Comparison of ENCODE assay signal across 8 cellular contexts in the genomic region with DNA sequence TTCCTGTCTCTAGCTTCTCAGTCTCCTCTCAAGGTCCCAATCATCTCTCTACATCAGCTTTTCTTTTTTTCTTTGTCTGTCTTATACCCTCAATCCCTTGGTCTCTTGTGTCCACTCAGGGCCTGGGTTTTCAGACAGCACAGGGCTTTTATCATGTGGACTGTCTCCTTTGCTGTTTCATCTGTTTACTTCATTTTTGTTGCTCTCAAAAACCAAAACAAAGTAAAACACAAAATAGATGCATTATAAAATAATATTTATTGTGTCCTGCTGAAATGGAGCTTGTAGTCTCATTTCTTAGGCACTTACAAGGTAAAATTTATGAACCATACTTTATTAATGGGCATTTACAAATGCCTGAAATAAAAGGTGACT. TPM values are rescaled to one million over a fixed set of nuclear protein-coding genes. Genes with fewer than 3 reads are reported as not detected.
A peak's percentile ranks its signal among the peaks of the same experiment; 100 is the strongest.
DNase-seq lines count a peak whose midpoint lies in the region; ATAC-seq, FAIRE-seq and TF ChIP-seq lines count a peak whose summit lies in the region.

No MANE protein-coding gene starts in this region.

- H4K20me1 ChIP-seq in KMS-11 (ENCODE audit: insufficient read depth) (no peaks in the 10 kb centered on the region), K562 (replicated peaks; ENCODE audit: control insufficient read depth, insufficient read depth, low read length) (no peaks in the 10 kb centered on the region)

- H3K4me3 Mint-ChIP-seq in CD8-positive, alpha-beta memory T cell: peak overlapping the region; percentile 8 to 84 (median 73)
- H3K4me3 Mint-ChIP-seq in natural killer cell treated with Interleukin-12 subunit alpha and Interleukin-12 subunit beta and Interleukin-15 and Interleukin-18, amount 100 ng/mL, for 72 hours: peak overlapping the region; percentile 73

- H3K9ac ChIP-seq in KMS-11 (no peak overlapping the region), K562 (ENCODE audit: insufficient read depth in 1 of 2, low read depth in 2 of 2, low read length in 2 of 2) (peak overlapping the region; percentile 5 to 75; a peak in 3 of 4 replicates)

- H3K9me3 Mint-ChIP-seq in CD8-positive, alpha-beta memory T cell: peaks cover 0 to 8% (median 6%) of the 10 kb centered on the region in 5 donors
- H3K9me3 Mint-ChIP-seq in natural killer cell treated with Interleukin-12 subunit alpha and Interleukin-12 subunit beta and Interleukin-15 and Interleukin-18, amount 100 ng/mL, for 72 hours: peaks cover 6% of the 10 kb centered on the region

- no peak for TF ChIP-seq POLR2A in K562 (conservative IDR thresholded peaks at IDR 0.05)
- no peak for TF ChIP-seq POLR2A in uterus (IDR thresholded peaks at IDR 0.05)

- H3K27ac ChIP-seq in CD8-positive, alpha-beta memory T cell (ENCODE audit: low read depth, low read length): peak overlapping the region; percentile 82
- H3K27ac ChIP-seq in KMS-11: peak overlapping the region; percentile 8; the same call in 1 of the 2 replicates
- peak overlapping the region; percentile 93 for H3K27ac ChIP-seq in K562 (ENCODE audit: extremely low read depth, low read depth, low read length)
- no peak overlapping the region for H3K27ac ChIP-seq in uterus

- H3K4me1 ChIP-seq in CD8-positive, alpha-beta memory T cell (ENCODE audit: insufficient read depth, low read length): peaks cover 55% of the 10 kb centered on the region
- H3K4me1 ChIP-seq in KMS-11 (ENCODE audit: low read depth, poor library complexity, severe bottlenecking) (peaks cover 25% of the 10 kb centered on the region), K562 (replicated peaks in 1 of 2; ENCODE audit: control insufficient read depth in 2 of 2, insufficient read depth in 2 of 2, low read length in 2 of 2) (peaks cover 22 to 47% of the 10 kb centered on the region in 2 experiments), uterus (no peaks in the 10 kb centered on the region)

- no peaks in the 10 kb centered on the region for H3K9me3 ChIP-seq in CD8-positive, alpha-beta memory T cell (ENCODE audit: low read length)
- H3K9me3 ChIP-seq in K562 (replicated peaks; ENCODE audit: control insufficient read depth, insufficient read depth, low read depth, low read length) (peaks cover 25% of the 10 kb centered on the region), uterus (no peaks in the 10 kb centered on the region)

- peak overlapping the region; percentile 80 to 98 (median 94) for H3K27ac Mint-ChIP-seq in CD8-positive, alpha-beta memory T cell
- peak overlapping the region; percentile 87 to 98 for H3K27ac Mint-ChIP-seq in natural killer cell treated with Interleukin-12 subunit alpha and Interleukin-12 subunit beta and Interleukin-15 and Interleukin-18, amount 100 ng/mL, for 72 hours

- no TSS peak for BruUV-seq in K562 (replicated peaks; lab: Mats Ljungman, UMichigan)

- no peak for TF ChIP-seq CTCF in KMS-11 (conservative IDR thresholded peaks at IDR 0.05; ENCODE audit: low read depth, low read length)
- TF ChIP-seq CTCF in K562 (IDR thresholded peaks at IDR 0.05 in 2 of 3, conservative IDR thresholded peaks at IDR 0.05 in 1 of 3; ENCODE audit: insufficient read depth in 2 of 3, low read depth in 1 of 3, low read length in 3 of 3): no peak
- TF ChIP-seq CTCF in uterus (IDR thresholded peaks at IDR 0.05): no peak

- POLR2A ChIA-PET in CD8-positive, alpha-beta memory T cell (lab: Charles Lee): interaction anchor here (0.6 to 1.6 kb wide), 7 partner anchors 12 to 44 kb away, joined by 3 to 11 read pairs (median 4); a partner anchor contains a TSS
- POLR2A ChIA-PET in K562 (lab: Yijun Ruan, JAX): interaction anchor here (0.7 to 2.8 kb wide), 7 partner anchors 9 to 112 kb away, joined by 3 to 18 read pairs (median 4); no protein-coding TSS in a partner anchor

- H3K4me3 ChIP-seq in CD8-positive, alpha-beta memory T cell (ENCODE audit: low read length): peak overlapping the region; percentile 21
- H3K4me3 ChIP-seq in KMS-11 (IDR thresholded peaks at IDR 0.05; ENCODE audit: insufficient read depth, low read depth, low read length) (no peak overlapping the region), K562 (no peak overlapping the region), uterus (no peak overlapping the region)

- H3K79me2 ChIP-seq in KMS-11 (ENCODE audit: insufficient read depth, low read depth) (no peaks in the 10 kb centered on the region), K562 (ENCODE audit: control insufficient read depth, insufficient read depth, low read length) (no peaks in the 10 kb centered on the region)

- H2AFZ ChIP-seq in KMS-11 (ENCODE audit: low read depth) (peak overlapping the region; percentile 26), K562 (ENCODE audit: low read depth, low read length) (peak overlapping the region; percentile 81; the same call in 1 of the 2 replicates)

- FAIRE-seq in K562 (lab: Jason Lieb, UNC): no peak

- ATAC-seq in K562 (peak; percentile 50), GM19452 (IDR thresholded peaks at IDR 0.05; ENCODE audit: unreplicated experiment) (no peak)
- no peak for ATAC-seq in natural killer cell treated with Interleukin-12 subunit alpha and Interleukin-12 subunit beta and Interleukin-15 and Interleukin-18, amount 100 ng/mL, for 72 hours

- intact Hi-C loops in K562 (cut with micrococcal nuclease): loop anchor here (1.0 to 5.0 kb wide), 4 partner anchors 44 to 126 kb away; no protein-coding TSS in a partner anchor
- intact Hi-C loops in uterus (cut with DNase I; ENCODE audit: low total_unique reads): no loop called here

- H3K27me3 Mint-ChIP-seq in CD8-positive, alpha-beta memory T cell: no peaks in the 10 kb centered on the region
- no peaks in the 10 kb centered on the region for H3K27me3 Mint-ChIP-seq in natural killer cell treated with Interleukin-12 subunit alpha and Interleukin-12 subunit beta and Interleukin-15 and Interleukin-18, amount 100 ng/mL, for 72 hours

- in situ Hi-C loops in K562 (cut with MboI): no loop called here

- H3K36me3 Mint-ChIP-seq in CD8-positive, alpha-beta memory T cell: peaks cover 7 to 27% (median 22%) of the 10 kb centered on the region in 3 donors
- peaks cover 8% of the 10 kb centered on the region for H3K36me3 Mint-ChIP-seq in natural killer cell treated with Interleukin-12 subunit alpha and Interleukin-12 subunit beta and Interleukin-15 and Interleukin-18, amount 100 ng/mL, for 72 hours

- no peaks in the 10 kb centered on the region for H3K27me3 ChIP-seq in CD8-positive, alpha-beta memory T cell (ENCODE audit: insufficient read depth, low read length, poor library complexity, severe bottlenecking)
- H3K27me3 ChIP-seq in KMS-11 (ENCODE audit: insufficient read depth, low read depth) (no peaks in the 10 kb centered on the region), K562 (ENCODE audit: control insufficient read depth in 2 of 2, insufficient read depth in 2 of 2, low read length in 2 of 2) (no peaks in the 10 kb centered on the region), uterus (no peaks in the 10 kb centered on the region)

- CTCF ChIA-PET in CD8-positive, alpha-beta memory T cell (lab: Charles Lee): interaction anchor here (1.0 to 23.1 kb wide), 14 partner anchors 9 to 134 kb away, joined by 3 to 218 read pairs (median 8); a partner anchor contains a TSS
- CTCF ChIA-PET in K562 (lab: Yijun Ruan, JAX; ENCODE audit: low intra/inter-chr PET ratio): no interaction called here

- H3K36me3 ChIP-seq in CD8-positive, alpha-beta memory T cell (ENCODE audit: insufficient read depth, low read length): no peaks in the 10 kb centered on the region
- H3K36me3 ChIP-seq in KMS-11 (ENCODE audit: insufficient read depth) (no peaks in the 10 kb centered on the region), K562 (ENCODE audit: control insufficient read depth, insufficient read depth, low read length) (no peaks in the 10 kb centered on the region; the same call in 1 of the 3 replicates), uterus (no peaks in the 10 kb centered on the region)

- TF ChIP-seq RAD21 in K562 (CRISPR knock-in tag; conservative IDR thresholded peaks at IDR 0.05 in 1 of 2, IDR thresholded peaks at IDR 0.05 in 1 of 2): no peak

- H3K9me1 ChIP-seq in K562 (ENCODE audit: control insufficient read depth, insufficient read depth, low read length): no peaks in the 10 kb centered on the region

- H3K4me2 ChIP-seq in KMS-11: peak overlapping the region; percentile 7; the same call in 1 of the 2 replicates
- H3K4me2 ChIP-seq in K562 (ENCODE audit: insufficient read depth, low read length): peak overlapping the region; percentile 57

- peaks cover 59 to 76% (median 76%) of the 10 kb centered on the region in 3 donors for H3K4me1 Mint-ChIP-seq in CD8-positive, alpha-beta memory T cell
- H3K4me1 Mint-ChIP-seq in natural killer cell treated with Interleukin-12 subunit alpha and Interleukin-12 subunit beta and Interleukin-15 and Interleukin-18, amount 100 ng/mL, for 72 hours (ENCODE audit: low read depth in 2 of 2): peaks cover 36 to 44% of the 10 kb centered on the region in 2 donors

- no peak for DNase-seq in CD8-positive, alpha-beta memory T cell
- DNase-seq in K562 (ENCODE audit: extremely low read depth in 1 of 4, low spot score in 3 of 4) (peak in 1 of 4 experiments; percentile 30), NCI-H2029 treated with DMSO at 0.1 percent for 48 hours (lab: John Stamatoyannopoulos, UW) (no peak), uterus (no peak), NK-92 (lab: John Stamatoyannopoulos, UW; ENCODE audit: unreplicated experiment) (no peak)
- no peak for DNase-seq in natural killer cell treated with Interleukin-12 subunit alpha and Interleukin-12 subunit beta and Interleukin-15 and Interleukin-18, amount 100 ng/mL, for 72 hours (ENCODE audit: low spot score)

- no peak for TF ChIP-seq EP300 in K562 (IDR thresholded peaks at IDR 0.05; ENCODE audit: low read length)

RNA-seq across cellular contexts. Expression of a gene that starts 17.8 kb away (rescaled TPM):
- 10 to 100 TPM; 28.3 to 30.7 TPM for total RNA-seq in CD8-positive, alpha-beta memory T cell
- 201 TPM for polyA plus RNA-seq in CD8-positive, alpha-beta memory T cell
- 0.33 and 0.60 TPM in 2 replicates for total RNA-seq in K562 (2011; cell fraction: chromatin; rRNA removed; ENCODE audit: low replicate concordance)
- total RNA-seq in K562 (2011; cell fraction: nucleolus; rRNA removed): 0.66 and 0.67 TPM in 2 replicates
- total RNA-seq in K562 (2011; cell fraction: nucleoplasm; rRNA removed): 1.1 and 1.5 TPM in 2 replicates
- total RNA-seq in K562 (2014; rRNA removed) (0.94 and 1.1 TPM in 2 replicates), K562 (2014; rRNA removed; fragmentation: Illumina TruSeq; extraction: Trizol) (1.8 and 2.0 TPM in 2 replicates), K562 (2015; rRNA removed; fragmentation: Illumina TruSeq; extraction: Trizol) (3.9 and 4.8 TPM in 2 replicates), K562 (2021) (0.87 and 1.0 TPM in 2 replicates), uterus (1 to 10 TPM in 1 of 4 donors, under 1 TPM in 3; under 0.01 to 3.8 (median 0.65) TPM)
- polyA plus RNA-seq in K562 (2011; rRNA removed) (0.70 and 0.77 TPM in 2 replicates), K562 (2014; fragmentation: Illumina TruSeq; extraction: Trizol) (2.0 and 2.9 TPM in 2 replicates), K562 (2014; fragmentation: Nextera tagmentation; extraction: Ambion mirVana) (1 to 10 TPM in 1 of 2 experiments, under 1 TPM in 1; 0.56 to 1.7 TPM), K562 (2014; rRNA removed) (0.90 and 1.6 TPM in 2 replicates)
- polyA plus RNA-seq in K562 (2011; cell fraction: cytosol; rRNA removed): 0.43 and 0.80 TPM in 2 replicates
- 0.27 and 0.38 TPM in 2 replicates for polyA plus RNA-seq in K562 (2011; cell fraction: nucleus; rRNA removed)
- polyA plus RNA-seq in K562 (2012): 3.0 and 10.1 TPM in 2 replicates
- polyA minus RNA-seq in K562 (2011; rRNA and poly(A)+ RNA removed): 0.84 and 1.5 TPM in 2 replicates
- polyA minus RNA-seq in K562 (2011; cell fraction: cytosol; rRNA and poly(A)+ RNA removed): 0.73 TPM in 1 of 2 replicates, not detected in the other
- 0.22 and 0.27 TPM in 2 replicates for polyA minus RNA-seq in K562 (2011; cell fraction: nucleus; rRNA and poly(A)+ RNA removed)
- total RNA-seq in natural killer cell treated with Interleukin-12 subunit alpha and Interleukin-12 subunit beta and Interleukin-15 and Interleukin-18, amount 100 ng/mL, for 72 hours: 10 to 100 TPM; 10.9 to 17.7 TPM

RNA-seq across cellular contexts. Expression of a gene that starts 38.5 kb away (rescaled TPM):
- 10 to 100 TPM; 25.1 to 27.6 TPM for total RNA-seq in CD8-positive, alpha-beta memory T cell
- 58.1 TPM for polyA plus RNA-seq in CD8-positive, alpha-beta memory T cell
- total RNA-seq in K562 (2011; cell fraction: chromatin; rRNA removed; ENCODE audit: low replicate concordance): 3.9 and 4.7 TPM in 2 replicates
- 1.5 and 2.4 TPM in 2 replicates for total RNA-seq in K562 (2011; cell fraction: nucleolus; rRNA removed)
- total RNA-seq in K562 (2011; cell fraction: nucleoplasm; rRNA removed): 2.9 and 3.3 TPM in 2 replicates
- total RNA-seq in K562 (2014; rRNA removed) (0.82 and 1.4 TPM in 2 replicates), K562 (2014; rRNA removed; fragmentation: Illumina TruSeq; extraction: Trizol) (2.2 and 2.5 TPM in 2 replicates), K562 (2015; rRNA removed; fragmentation: Illumina TruSeq; extraction: Trizol) (6.8 TPM in 2 replicates), K562 (2021) (1.9 and 2.5 TPM in 2 replicates), uterus (1 to 10 TPM; 1.8 to 4.1 (median 3.1) TPM)
- polyA plus RNA-seq in K562 (2011; rRNA removed) (2.0 and 7.3 TPM in 2 replicates), K562 (2014; fragmentation: Illumina TruSeq; extraction: Trizol) (3.1 and 3.5 TPM in 2 replicates), K562 (2014; fragmentation: Nextera tagmentation; extraction: Ambion mirVana) (1 to 10 TPM; 1.0 to 1.5 TPM), K562 (2014; rRNA removed) (1.6 and 1.8 TPM in 2 replicates)
- 0.37 and 4.0 TPM in 2 replicates for polyA plus RNA-seq in K562 (2011; cell fraction: cytosol; rRNA removed)
- polyA plus RNA-seq in K562 (2011; cell fraction: nucleus; rRNA removed): 2.0 and 6.2 TPM in 2 replicates
- polyA plus RNA-seq in K562 (2012): 3.1 and 5.8 TPM in 2 replicates
- 3.3 and 12.3 TPM in 2 replicates for polyA minus RNA-seq in K562 (2011; rRNA and poly(A)+ RNA removed)
- polyA minus RNA-seq in K562 (2011; cell fraction: cytosol; rRNA and poly(A)+ RNA removed): 0.48 and 1.8 TPM in 2 replicates
- polyA minus RNA-seq in K562 (2011; cell fraction: nucleus; rRNA and poly(A)+ RNA removed): 0.94 and 7.8 TPM in 2 replicates
- 10 to 100 TPM in 1 of 2 donors, 1 to 10 TPM in 1; 3.8 to 13.4 TPM for total RNA-seq in natural killer cell treated with Interleukin-12 subunit alpha and Interleukin-12 subunit beta and Interleukin-15 and Interleukin-18, amount 100 ng/mL, for 72 hours

Comparison
In these comparisons a context has a peak if more than half of its experiments do, and no peak if none do; other contexts are left out.
1. H3K27ac ChIP-seq: peak in CD8-positive, alpha-beta memory T cell (single experiment), KMS-11 (single experiment) and K562 (single experiment); none in uterus (0 of 2).